23 cellular contexts compared by ENCODE assay signal in the genomic region with DNA sequence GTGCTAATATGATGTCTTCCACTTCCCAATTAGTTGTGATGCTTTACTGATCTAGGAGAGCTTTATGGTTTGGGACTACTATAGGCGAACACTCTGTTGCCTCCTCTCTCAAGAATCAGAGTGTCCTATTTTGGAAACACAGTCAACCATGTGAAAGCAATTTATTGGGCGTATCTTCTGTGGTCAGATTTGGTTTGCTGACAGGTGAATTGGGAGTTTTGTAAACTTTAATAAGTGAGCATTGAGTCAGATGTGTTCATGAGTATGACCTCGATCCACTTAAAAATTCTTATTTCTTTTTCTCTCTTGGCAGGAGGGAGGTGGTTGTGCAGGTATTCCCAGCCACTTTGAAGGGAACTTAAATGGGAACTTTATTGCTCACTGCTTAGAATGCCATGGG.
"Had no signal": no experiment of that assay in that cellular context is flagged by ENCODE, and none has a peak within 500 bp of the region (broad histone marks: within the 10 kb centered on the region; RNA-seq: fewer than 3 reads in every experiment).

No MANE protein-coding gene starts in this region.

- H3K36me3 Mint-ChIP-seq: activated naive CD4-positive, alpha-beta T cell treated with anti-CD3 and anti-CD28 coated beads, Interleukin-2, amount 50 U/mL, for 24 hours; brain; natural killer cell had no signal

- ATAC-seq: activated CD4-positive, CD25-positive, alpha-beta regulatory T cell treated with anti-CD3 and anti-CD28 coated beads, Interleukin-2, amount 50 U/mL, for 24 hours; activated CD8-positive, alpha-beta memory T cell treated with anti-CD3 and anti-CD28 coated beads, Interleukin-2, amount 10 ng/mL, durations not matched to agents 7 days and 5 days; activated CD8-positive, alpha-beta T cell treated with anti-CD3 and anti-CD28 coated beads for 36 hours; left lobe of liver; natural killer cell had no signal

- H3K27ac Mint-ChIP-seq: activated CD4-positive, alpha-beta T cell treated with anti-CD3 and anti-CD28 coated beads, Interleukin-2, amount 10 ng/mL, durations not matched to agents 7 days and 5 days; activated CD8-positive, alpha-beta memory T cell treated with anti-CD3 and anti-CD28 coated beads, Interleukin-2, amount 10 ng/mL, durations not matched to agents 7 days and 5 days; activated CD8-positive, alpha-beta T cell treated with anti-CD3 and anti-CD28 coated beads for 36 hours; activated naive CD4-positive, alpha-beta T cell treated with anti-CD3 and anti-CD28 coated beads, Interleukin-2, amount 50 U/mL, for 24 hours; brain; natural killer cell had no signal

- H3K27me3 ChIP-seq: ovary, right atrium auricular region, stomach, transverse colon had no signal

- H3K9me3 Mint-ChIP-seq: activated CD4-positive, alpha-beta T cell treated with anti-CD3 and anti-CD28 coated beads, Interleukin-2, amount 10 ng/mL, durations not matched to agents 7 days and 5 days; activated CD8-positive, alpha-beta T cell treated with anti-CD3 and anti-CD28 coated beads for 36 hours; activated naive CD4-positive, alpha-beta T cell treated with anti-CD3 and anti-CD28 coated beads, Interleukin-2, amount 50 U/mL, for 24 hours; dendritic cell treated with granulocyte-macrophage colony-stimulating factor and Interleukin-4, amounts not matched to agents 40 ng/mL and 50 ng/mL, for 4 days; natural killer cell had no signal

- H3K4me3 Mint-ChIP-seq: activated CD4-positive, alpha-beta T cell treated with anti-CD3 and anti-CD28 coated beads, Interleukin-2, amount 10 ng/mL, durations not matched to agents 7 days and 5 days; activated CD8-positive, alpha-beta memory T cell treated with anti-CD3 and anti-CD28 coated beads, Interleukin-2, amount 10 ng/mL, durations not matched to agents 7 days and 5 days; activated CD8-positive, alpha-beta T cell treated with anti-CD3 and anti-CD28 coated beads for 36 hours; activated naive CD4-positive, alpha-beta T cell treated with anti-CD3 and anti-CD28 coated beads, Interleukin-2, amount 50 U/mL, for 24 hours; dendritic cell treated with granulocyte-macrophage colony-stimulating factor and Interleukin-4, amounts not matched to agents 40 ng/mL and 50 ng/mL, for 4 days; natural killer cell had no signal

- H3K36me3 ChIP-seq: ovary, prostate gland, right atrium auricular region, stomach, transverse colon had no signal

- H3K4me1 Mint-ChIP-seq: brain had no signal

- DNase-seq: activated CD4-positive, alpha-beta T cell treated with anti-CD3 and anti-CD28 coated beads, Interleukin-2, amount 10 ng/mL, durations not matched to agents 7 days and 5 days; activated CD8-positive, alpha-beta memory T cell treated with anti-CD3 and anti-CD28 coated beads, Interleukin-2, amount 10 ng/mL, durations not matched to agents 7 days and 5 days; activated CD8-positive, alpha-beta T cell treated with anti-CD3 and anti-CD28 coated beads for 36 hours; activated effector memory CD4-positive, alpha-beta T cell treated with anti-CD3 and anti-CD28 coated beads, Interleukin-2, amount 50 U/mL, for 16 hours; activated T-cell treated with anti-CD3 and anti-CD28 coated beads for 4 hours; aorta; effector CD4-positive, alpha-beta T cell; erythroblast; foreskin fibroblast; kidney; natural killer cell; ovary; stimulated activated CD4-positive, alpha-beta T cell treated with anti-CD3 and anti-CD28 coated beads, Interleukin-1b, Interleukin-23, amount 100 ng/mL, for 48 hours; stomach; transverse colon had no signal

- H3K4me3 ChIP-seq: lung, ovary, prostate gland, right atrium auricular region, stomach, transverse colon had no signal

- H3K4me1 ChIP-seq: prostate gland had no signal

- H3K27ac ChIP-seq: ovary, prostate gland, right atrium auricular region, stomach, transverse colon had no signal

- H3K27me3 Mint-ChIP-seq: activated CD4-positive, alpha-beta T cell treated with anti-CD3 and anti-CD28 coated beads, Interleukin-2, amount 10 ng/mL, durations not matched to agents 7 days and 5 days; activated CD8-positive, alpha-beta memory T cell treated with anti-CD3 and anti-CD28 coated beads, Interleukin-2, amount 10 ng/mL, durations not matched to agents 7 days and 5 days; activated CD8-positive, alpha-beta T cell treated with anti-CD3 and anti-CD28 coated beads for 36 hours; activated naive CD4-positive, alpha-beta T cell treated with anti-CD3 and anti-CD28 coated beads, Interleukin-2, amount 50 U/mL, for 24 hours; dendritic cell treated with granulocyte-macrophage colony-stimulating factor and Interleukin-4, amounts not matched to agents 40 ng/mL and 50 ng/mL, for 4 days had no signal

- H3K9me3 ChIP-seq: ovary, prostate gland, right atrium auricular region, stomach, transverse colon had no signal
